19 cellular contexts compared by ENCODE assay signal in the genomic region with DNA sequence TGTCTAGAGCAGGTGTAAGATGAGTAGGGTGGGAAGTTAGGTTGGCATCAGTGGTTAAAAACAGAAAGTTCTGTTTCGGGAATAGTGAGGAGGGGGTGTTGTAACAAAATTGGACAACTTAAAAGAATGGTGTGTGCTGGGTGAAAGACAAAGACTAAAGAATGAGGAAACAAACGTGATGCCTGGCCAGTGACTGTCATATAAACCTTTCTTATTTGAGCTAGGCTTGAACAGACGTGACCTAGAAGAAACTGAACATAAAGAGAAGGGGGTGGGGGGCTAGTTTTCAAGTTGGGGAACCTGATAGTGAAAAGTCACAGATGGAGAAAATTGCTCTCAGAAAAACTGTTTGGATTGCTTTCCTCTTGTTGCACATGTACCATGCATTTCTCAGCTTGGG. TPM values are rescaled to one million over a fixed set of nuclear protein-coding genes. Genes with fewer than 3 reads are reported as not detected.
A peak's percentile ranks its signal among the peaks of the same experiment; 100 is the strongest.
DNase-seq lines count a peak whose midpoint lies in the region; ATAC-seq lines count a peak whose summit lies in the region.
"Had no signal": no experiment of that assay in that cellular context is flagged by ENCODE, and none has a peak within 500 bp of the region (broad histone marks: within the 10 kb centered on the region; RNA-seq: fewer than 3 reads in every experiment).

No MANE protein-coding gene starts in this region.

- peak overlapping the region; percentile 0 for H3K27ac ChIP-seq in epithelial cell of prostate
- H3K27ac ChIP-seq: coronary artery, pancreas had no signal

- no peaks in the 10 kb centered on the region for H3K9me3 Mint-ChIP-seq in activated naive CD4-positive, alpha-beta T cell treated with anti-CD3 and anti-CD28 coated beads, Interleukin-2, amount 50 U/mL, for 72 hours
- H3K9me3 Mint-ChIP-seq in stimulated activated naive B cell treated with anti-CD40 and anti-IgM and Interleukin-4, amounts not matched to agents 10 μg/mL and 1 μg/mL and 100 μg/mL, for 72 hours, result no peaks in the 10 kb centered on the region
- H3K9me3 Mint-ChIP-seq: CD4-positive, alpha-beta memory T cell; T-helper 1 cell treated with Interleukin-12 subunit alpha and Interleukin-12 subunit beta and Interleukin-4 antibody, amounts not matched to agents 30 μg/mL and 1 μg/mL, for 36 hours had no signal

- ATAC-seq in activated naive CD4-positive, alpha-beta T cell treated with anti-CD3 and anti-CD28 coated beads, Interleukin-2, amount 50 U/mL, for 72 hours, result no peak
- no peak for ATAC-seq in T-helper 17 cell
- no peak for ATAC-seq in stimulated activated naive B cell treated with anti-CD40 and anti-IgM and Interleukin-4, amounts not matched to agents 10 μg/mL and 1 μg/mL and 100 μg/mL, for 72 hours (replicated peaks)
- ATAC-seq: pancreas, right cardiac atrium had no signal

- H3K4me3 Mint-ChIP-seq in T-helper 17 cell, result no peak overlapping the region
- no peak overlapping the region for H3K4me3 Mint-ChIP-seq in stimulated activated naive B cell treated with anti-CD40 and anti-IgM and Interleukin-4, amounts not matched to agents 10 μg/mL and 1 μg/mL and 100 μg/mL, for 72 hours
- H3K4me3 Mint-ChIP-seq: CD4-positive, alpha-beta memory T cell; T-helper 1 cell treated with Interleukin-12 subunit alpha and Interleukin-12 subunit beta and Interleukin-4 antibody, amounts not matched to agents 30 μg/mL and 1 μg/mL, for 36 hours had no signal

- no peaks in the 10 kb centered on the region for H3K9me3 ChIP-seq in T-helper 17 cell (ENCODE audit: control insufficient read depth, low read length, poor library complexity, severe bottlenecking)
- H3K9me3 ChIP-seq: pancreas had no signal

- DNase-seq in activated naive CD4-positive, alpha-beta T cell treated with anti-CD3 and anti-CD28 coated beads, Interleukin-2, amount 50 U/mL, for 72 hours (ENCODE audit: low spot score in 2 of 2), result no peak
- no peak for DNase-seq in activated naive CD4-positive, alpha-beta T cell treated with anti-CD3 and anti-CD28 coated beads, Interleukin-2, amount 50 U/mL, for 16 hours
- DNase-seq in T-helper 17 cell (no peak), epithelial cell of prostate (ENCODE audit: low read depth, low spot score) (no peak), mesenteric fat pad (ENCODE audit: low spot score) (no peak), HUDEP-2 (lab: John Stamatoyannopoulos, UW; ENCODE audit: unreplicated experiment in 76 of 76) (no peak)
- no peak for DNase-seq in stimulated activated naive B cell treated with anti-CD40 and anti-IgM and Interleukin-4, amounts not matched to agents 10 μg/mL and 1 μg/mL and 100 μg/mL, for 72 hours
- DNase-seq: activated CD4-positive, alpha-beta T cell treated with anti-CD3 and anti-CD28 coated beads, Interleukin-2, amount 50 U/mL, for 48 hours; CD4-positive, alpha-beta memory T cell; GOT3; kidney; NCI-H1105 treated with DMSO at 0.1 percent for 48 hours; NCI-H510A; NK-92 treated with Interleukin-12 subunit alpha and Interleukin-12 subunit beta, amount 100 ng/mL, for 24 hours; pancreas; right cardiac atrium; substantia nigra had no signal

- no peaks in the 10 kb centered on the region for H3K27me3 Mint-ChIP-seq in T-helper 17 cell
- H3K27me3 Mint-ChIP-seq in stimulated activated naive B cell treated with anti-CD40 and anti-IgM and Interleukin-4, amounts not matched to agents 10 μg/mL and 1 μg/mL and 100 μg/mL, for 72 hours, result no peaks in the 10 kb centered on the region
- H3K27me3 Mint-ChIP-seq: CD4-positive, alpha-beta memory T cell had no signal

- no peaks in the 10 kb centered on the region for H3K36me3 Mint-ChIP-seq in activated naive CD4-positive, alpha-beta T cell treated with anti-CD3 and anti-CD28 coated beads, Interleukin-2, amount 50 U/mL, for 72 hours
- peaks cover 13% of the 10 kb centered on the region for H3K36me3 Mint-ChIP-seq in T-helper 17 cell (ENCODE audit: low read depth)
- peaks cover 32 to 52% of the 10 kb centered on the region in 2 donors for H3K36me3 Mint-ChIP-seq in stimulated activated naive B cell treated with anti-CD40 and anti-IgM and Interleukin-4, amounts not matched to agents 10 μg/mL and 1 μg/mL and 100 μg/mL, for 72 hours

- H3K27ac Mint-ChIP-seq in activated naive CD4-positive, alpha-beta T cell treated with anti-CD3 and anti-CD28 coated beads, Interleukin-2, amount 50 U/mL, for 72 hours, result peak overlapping the region; percentile 10 to 58
- H3K27ac Mint-ChIP-seq in T-helper 17 cell, result peak overlapping the region; percentile 77
- peak overlapping the region; percentile 68 for H3K27ac Mint-ChIP-seq in stimulated activated naive B cell treated with anti-CD40 and anti-IgM and Interleukin-4, amounts not matched to agents 10 μg/mL and 1 μg/mL and 100 μg/mL, for 72 hours
- H3K27ac Mint-ChIP-seq: T-helper 1 cell treated with Interleukin-12 subunit alpha and Interleukin-12 subunit beta and Interleukin-4 antibody, amounts not matched to agents 30 μg/mL and 1 μg/mL, for 36 hours had no signal

- H3K4me1 Mint-ChIP-seq in T-helper 17 cell, result peaks cover 18% of the 10 kb centered on the region
- H3K4me1 Mint-ChIP-seq in stimulated activated naive B cell treated with anti-CD40 and anti-IgM and Interleukin-4, amounts not matched to agents 10 μg/mL and 1 μg/mL and 100 μg/mL, for 72 hours, result peaks cover 11 to 18% of the 10 kb centered on the region in 2 donors

RNA-seq across cellular contexts. Expression of a gene that starts 39.6 kb away (rescaled TPM):
- 10 to 100 TPM in 1 of 2 donors, 1 to 10 TPM in 1; 3.1 to 19.0 TPM for total RNA-seq in activated naive CD4-positive, alpha-beta T cell treated with anti-CD3 and anti-CD28 coated beads, Interleukin-2, amount 50 U/mL, for 72 hours
- 10 to 100 TPM; 11.9 to 13.3 TPM for total RNA-seq in T-helper 17 cell
- total RNA-seq in mesenteric fat pad, result 6.9 TPM
